Comparison of ENCODE assay signal across 12 cellular contexts in the genomic region with DNA sequence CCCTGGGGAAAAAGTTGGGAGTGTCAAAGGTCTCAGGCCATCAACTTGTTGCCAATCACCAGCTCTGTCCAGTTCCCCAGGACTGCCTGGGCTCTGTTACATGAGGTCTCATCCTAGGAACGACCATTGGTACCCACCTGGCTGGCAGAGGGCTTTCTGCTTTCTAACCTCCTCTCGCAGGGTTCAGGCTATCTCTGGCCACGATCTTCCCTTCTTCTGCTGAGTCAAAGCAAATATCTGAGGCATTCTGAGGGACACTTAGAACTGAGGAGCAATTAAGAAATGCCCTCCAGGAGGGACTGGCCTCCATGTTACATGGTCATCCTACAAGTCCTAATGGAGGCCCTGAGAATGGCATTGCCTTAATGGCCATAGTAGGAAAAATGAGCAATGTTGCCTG.
DNase-seq lines count a peak whose midpoint lies in the region; ATAC-seq, FAIRE-seq and TF ChIP-seq lines count a peak whose summit lies in the region.
"Had no signal": no experiment of that assay in that cellular context is flagged by ENCODE, and none has a peak within 500 bp of the region (broad histone marks: within the 10 kb centered on the region; RNA-seq: fewer than 3 reads in every experiment).

No MANE protein-coding gene starts in this region.

- H3K4me3 ChIP-seq in HepG2 (replicated peaks in 1 of 3; ENCODE audit: insufficient read depth in 1 of 3, low read depth in 2 of 3, low read length in 3 of 3) = no peak overlapping the region
- H3K4me3 ChIP-seq in right lobe of liver = no peak overlapping the region
- no peak overlapping the region for H3K4me3 ChIP-seq in muscle layer of duodenum (ENCODE audit: low read depth in 1 of 2, low read length in 2 of 2)
- no peak overlapping the region for H3K4me3 ChIP-seq in aorta (ENCODE audit: low read length in 2 of 2)
- H3K4me3 ChIP-seq: prostate gland had no signal

- H3K9ac ChIP-seq in HepG2 (ENCODE audit: insufficient read depth, low read depth, low read length) = no peak overlapping the region

- TF ChIP-seq RAD21 in HepG2 (CRISPR knock-in tag; IDR thresholded peaks at IDR 0.05) = no peak

- TF ChIP-seq EP300 in HepG2 (IDR thresholded peaks at IDR 0.05; ENCODE audit: low read depth in 2 of 2, low read length in 2 of 2) (no peak), HepG2 (CRISPR knock-in tag; IDR thresholded peaks at IDR 0.05; ENCODE audit: borderline replicate concordance) (no peak)

- peaks cover 82% of the 10 kb centered on the region for H4K20me1 ChIP-seq in HepG2 (ENCODE audit: insufficient read depth, low read length)

- no peaks in the 10 kb centered on the region for H3K27me3 Mint-ChIP-seq in activated naive CD8-positive, alpha-beta T cell

- H3K36me3 Mint-ChIP-seq in activated naive CD8-positive, alpha-beta T cell = peaks cover 44% of the 10 kb centered on the region

- CTCF ChIA-PET in HepG2 (lab: Yijun Ruan, JAX; ENCODE audit: low intra/inter-chr PET ratio, low total read pairs) = no interaction called here

- no peak overlapping the region for H2AFZ ChIP-seq in HepG2 (ENCODE audit: low read length)

- POLR2A ChIA-PET in HepG2 (lab: Yijun Ruan, JAX) = no interaction called here

- no peaks in the 10 kb centered on the region for H3K27me3 ChIP-seq in HepG2 (ENCODE audit: control insufficient read depth in 1 of 2, insufficient read depth in 2 of 2, low read length in 2 of 2)
- H3K27me3 ChIP-seq in right lobe of liver = no peaks in the 10 kb centered on the region
- H3K27me3 ChIP-seq in muscle layer of duodenum (ENCODE audit: low read depth, low read length) = no peaks in the 10 kb centered on the region
- H3K27me3 ChIP-seq in aorta (ENCODE audit: control insufficient read depth in 1 of 2, insufficient read depth in 2 of 2, low read length in 1 of 2) = no peaks in the 10 kb centered on the region

- in situ Hi-C loops in HepG2 (cut with HindIII; ENCODE audit: extremely low pct_ligation_motif_present, low pct_unique_long_range_greater_than_20kb) = no loop called here

- ATAC-seq in HepG2 = no peak
- ATAC-seq in right lobe of liver = no peak
- no peak for ATAC-seq in aorta (ENCODE audit: low FRiP score)
- ATAC-seq in esophagus mucosa = no peak

- DNase-seq in HepG2 (ENCODE audit: low spot score) = no peak
- DNase-seq in right lobe of liver = no peak
- no peak for DNase-seq in aorta
- no peak for DNase-seq in COR-L47 (lab: John Stamatoyannopoulos, UW)
- no peak for DNase-seq in GDM1 (lab: John Stamatoyannopoulos, UW)
- DNase-seq: AML-193, NCI-H1436, NCI-H510A had no signal

- H3K9me3 ChIP-seq in HepG2 (ENCODE audit: low read length) (no peaks in the 10 kb centered on the region), right lobe of liver (no peaks in the 10 kb centered on the region), muscle layer of duodenum (ENCODE audit: control insufficient read depth in 1 of 2, low read length in 2 of 2) (no peaks in the 10 kb centered on the region), aorta (ENCODE audit: control insufficient read depth, low read length) (no peaks in the 10 kb centered on the region)
- H3K9me3 ChIP-seq: prostate gland had no signal

- TF ChIP-seq POLR2A in HepG2 (IDR thresholded peaks at IDR 0.05; ENCODE audit: insufficient read depth in 1 of 2, low read depth in 2 of 2, low read length in 2 of 2) (0 out of 4 replicates have a peak, but pooled peaks of 1 of the 2 experiments have one; percentile 30), right lobe of liver (IDR thresholded peaks at IDR 0.05) (no peak)

- FAIRE-seq in HepG2 (lab: Jason Lieb, UNC) = no peak

- H3K4me1 ChIP-seq in HepG2 (ENCODE audit: insufficient read depth, low read length) (peaks cover 40% of the 10 kb centered on the region), right lobe of liver (peaks cover 0 to 8% (median 4%) of the 10 kb centered on the region in 4 donors), muscle layer of duodenum (ENCODE audit: control insufficient read depth in 1 of 2, insufficient read depth in 2 of 2, low read length in 2 of 2) (peaks cover 40 to 83% of the 10 kb centered on the region in 2 donors), aorta (ENCODE audit: control insufficient read depth in 1 of 2, insufficient read depth in 2 of 2, low read length in 2 of 2) (peaks cover 10 to 22% of the 10 kb centered on the region in 2 donors)

- WGBS in HepG2 (ENCODE audit: low lambda C conversion rate) = 91% methylated on average over 3 of the region's 3 CpGs
- 80% methylated on average over 1 of the region's 3 CpGs for WGBS in right lobe of liver (ENCODE audit: insufficient coverage, low coverage, low lambda C conversion rate, missing lambda C conversion rate)
- 87 to 91% methylated on average over 3 of the region's 3 CpGs for WGBS in aorta, 2 donors

- H3K4me2 ChIP-seq in HepG2 (ENCODE audit: low read depth, low read length) = no peak overlapping the region

- intact Hi-C loops in HepG2 (cut with micrococcal nuclease; ENCODE audit: unreplicated experiment) (no loop called here), right lobe of liver (cut with DNase I) (no loop called here), aorta (cut with DNase I) (no loop called here)

- peaks cover 99% of the 10 kb centered on the region for H3K4me1 Mint-ChIP-seq in activated naive CD8-positive, alpha-beta T cell (ENCODE audit: low read depth)

- peaks cover 3% of the 10 kb centered on the region for H3K9me3 Mint-ChIP-seq in activated naive CD8-positive, alpha-beta T cell (ENCODE audit: low read depth)

- BruUV-seq in HepG2 (replicated peaks; lab: Mats Ljungman, UMichigan) = no TSS peak

- H3K4me3 Mint-ChIP-seq in activated naive CD8-positive, alpha-beta T cell = peak overlapping the region; percentile 64

- peaks cover 49% of the 10 kb centered on the region for H3K79me2 ChIP-seq in HepG2 (ENCODE audit: insufficient read depth, low read length)

- H3K27ac Mint-ChIP-seq in activated naive CD8-positive, alpha-beta T cell = peak overlapping the region; percentile 89

- TF ChIP-seq CTCF in HepG2 (CRISPR knock-in tag; IDR thresholded peaks at IDR 0.05) = no peak
- no peak for TF ChIP-seq CTCF in right lobe of liver (IDR thresholded peaks at IDR 0.05)

- no peak overlapping the region for H3K27ac ChIP-seq in HepG2 (ENCODE audit: extremely low read length, insufficient read depth, low read length)
- no peak overlapping the region for H3K27ac ChIP-seq in right lobe of liver
- H3K27ac ChIP-seq in muscle layer of duodenum (ENCODE audit: low read length) = peak overlapping the region; percentile 58
- peak overlapping the region; percentile 7 to 37 for H3K27ac ChIP-seq in aorta (ENCODE audit: low read depth in 1 of 2, low read length in 2 of 2)
- H3K27ac ChIP-seq: prostate gland had no signal

- peaks cover 37 to 90% of the 10 kb centered on the region in 2 experiments for H3K36me3 ChIP-seq in HepG2 (replicated peaks in 1 of 2; ENCODE audit: control insufficient read depth in 1 of 2, insufficient read depth in 2 of 2, low read length in 2 of 2)
- H3K36me3 ChIP-seq in right lobe of liver = peaks cover 0 to 11% (median 2%) of the 10 kb centered on the region in 4 donors
- peaks cover 15 to 27% of the 10 kb centered on the region in 2 donors for H3K36me3 ChIP-seq in muscle layer of duodenum (ENCODE audit: control insufficient read depth in 1 of 2, insufficient read depth in 2 of 2, low read length in 2 of 2)
- H3K36me3 ChIP-seq in aorta (ENCODE audit: control insufficient read depth in 1 of 2, insufficient read depth in 2 of 2, low read length in 1 of 2) = peaks cover 5% of the 10 kb centered on the region in 2 donors
- H3K36me3 ChIP-seq: prostate gland had no signal

TF ChIP-seq in HepG2, 621 proteins besides CTCF, POLR2A, EP300 and RAD21:
- TF ChIP-seq SP4 (CRISPR knock-in tag; IDR thresholded peaks at IDR 0.05) (no peak), ZSCAN12 (CRISPR knock-in tag; IDR thresholded peaks at IDR 0.05) (no peak), ZNF562 (CRISPR knock-in tag; IDR thresholded peaks at IDR 0.05; ENCODE audit: borderline replicate concordance) (no peak), POLR2G (IDR thresholded peaks at IDR 0.05; ENCODE audit: low read depth, low read length) (peak; percentile 40; the same call in 1 of the 2 replicates), TOE1 (CRISPR knock-in tag; IDR thresholded peaks at IDR 0.05) (no peak), RBFOX2 (IDR thresholded peaks at IDR 0.05; ENCODE audit: low read depth, low read length) (no peak), SAP130 (CRISPR knock-in tag; IDR thresholded peaks at IDR 0.05; ENCODE audit: low read depth) (no peak), ZNF367 (CRISPR knock-in tag; IDR thresholded peaks at IDR 0.05; ENCODE audit: borderline replicate concordance) (no peak), RBM22 (optimal IDR thresholded peaks at IDR 0.05; ENCODE audit: low read length) (peak; percentile 99)
- TF ChIP-seq, protein P1, sequence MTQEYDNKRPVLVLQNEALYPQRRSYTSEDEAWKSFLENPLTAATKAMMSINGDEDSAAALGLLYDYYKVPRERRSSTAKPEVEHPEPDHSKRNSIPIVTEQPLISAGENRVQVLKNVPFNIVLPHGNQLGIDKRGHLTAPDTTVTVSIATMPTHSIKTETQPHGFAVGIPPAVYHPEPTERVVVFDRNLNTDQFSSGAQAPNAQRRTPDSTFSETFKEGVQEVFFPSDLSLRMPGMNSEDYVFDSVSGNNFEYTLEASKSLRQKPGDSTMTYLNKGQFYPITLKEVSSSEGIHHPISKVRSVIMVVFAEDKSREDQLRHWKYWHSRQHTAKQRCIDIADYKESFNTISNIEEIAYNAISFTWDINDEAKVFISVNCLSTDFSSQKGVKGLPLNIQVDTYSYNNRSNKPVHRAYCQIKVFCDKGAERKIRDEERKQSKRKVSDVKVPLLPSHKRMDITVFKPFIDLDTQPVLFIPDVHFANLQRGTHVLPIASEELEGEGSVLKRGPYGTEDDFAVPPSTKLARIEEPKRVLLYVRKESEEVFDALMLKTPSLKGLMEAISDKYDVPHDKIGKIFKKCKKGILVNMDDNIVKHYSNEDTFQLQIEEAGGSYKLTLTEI (CRISPR knock-in tag; conservative IDR thresholded peaks at IDR 0.05) = no peak

Comparison
In these comparisons a context has a peak if more than half of its experiments do, and no peak if none do; other contexts are left out.
1. H3K27ac ChIP-seq: peak in muscle layer of duodenum (single experiment) and aorta (2 of 2); none in HepG2 (single experiment) and right lobe of liver (0 of 3).